In genomic region chr1:162847839-162848453, GRCh38 we compare ENCODE assay signal across 8 cellular contexts. TPM values are rescaled to one million over a fixed set of nuclear protein-coding genes. Genes with fewer than 3 reads are reported as not detected.
DNase-seq lines count a peak whose midpoint lies in the region; ATAC-seq and TF ChIP-seq lines count a peak whose summit lies in the region.

No MANE protein-coding gene starts in this region.

- no peaks in the 10 kb centered on the region for H3K4me1 ChIP-seq in suprapubic skin

- H3K27ac ChIP-seq in suprapubic skin = no peak overlapping the region

- TF ChIP-seq CTCF in suprapubic skin (IDR thresholded peaks at IDR 0.05) = peak; percentile 81 to 86

- no peak for TF ChIP-seq POLR2A in suprapubic skin (IDR thresholded peaks at IDR 0.05)

- no peaks in the 10 kb centered on the region for H3K9me3 Mint-ChIP-seq in activated T-cell treated with anti-CD3 and anti-CD28 coated beads, Interleukin-2, amount 50 U/mL, for 4 hours

- peaks cover 3% of the 10 kb centered on the region for H3K27me3 ChIP-seq in suprapubic skin

- DNase-seq in activated CD4-positive, CD25-positive, alpha-beta regulatory T cell (lab: John Stamatoyannopoulos, UW) = peak; percentile 62 to 86 (median 76)
- peak; percentile 27 for DNase-seq in HuH-7.5 (ENCODE audit: low spot score)
- DNase-seq in activated T-cell treated with anti-CD3 and anti-CD28 coated beads, Interleukin-2, amount 50 U/mL, for 4 hours = peak; percentile 81
- peak; percentile 71 for DNase-seq in fibroblast of the conjunctiva (ENCODE audit: low read depth)
- peak in 45 of 56 donors; percentile 1 to 92 (median 38) for DNase-seq in nucleus accumbens (lab: John Stamatoyannopoulos, UW)
- DNase-seq in suprapubic skin (ENCODE audit: low spot score in 2 of 2) = peak; percentile 87

- no peaks in the 10 kb centered on the region for H3K36me3 Mint-ChIP-seq in activated T-cell treated with anti-CD3 and anti-CD28 coated beads, Interleukin-2, amount 50 U/mL, for 4 hours (ENCODE audit: insufficient read depth)

- H3K36me3 ChIP-seq in suprapubic skin = no peaks in the 10 kb centered on the region

- no peaks in the 10 kb centered on the region for H3K4me1 Mint-ChIP-seq in activated T-cell treated with anti-CD3 and anti-CD28 coated beads, Interleukin-2, amount 50 U/mL, for 4 hours (ENCODE audit: low read depth)

- no peak for ATAC-seq in activated CD4-positive, CD25-positive, alpha-beta regulatory T cell treated with anti-CD3 and anti-CD28 coated beads, Interleukin-2, amount 50 U/mL, for 24 hours
- no peak for ATAC-seq in activated T-cell treated with anti-CD3 and anti-CD28 coated beads, Interleukin-2, amount 50 U/mL, for 4 hours

- 7% methylated on average over 3 of the region's 3 CpGs for WGBS in suprapubic skin

- H3K9me3 ChIP-seq in suprapubic skin = no peaks in the 10 kb centered on the region

- H3K4me3 ChIP-seq in suprapubic skin = no peak overlapping the region

- peaks cover 10% of the 10 kb centered on the region for H3K27me3 Mint-ChIP-seq in activated T-cell treated with anti-CD3 and anti-CD28 coated beads, Interleukin-2, amount 50 U/mL, for 4 hours (ENCODE audit: low read depth)

- H3K4me3 Mint-ChIP-seq in activated T-cell treated with anti-CD3 and anti-CD28 coated beads, Interleukin-2, amount 50 U/mL, for 4 hours = no peak overlapping the region

- no peak for TF ChIP-seq EP300 in suprapubic skin (IDR thresholded peaks at IDR 0.05)

TF ChIP-seq in PFSK-1, 5 proteins besides CTCF, POLR2A, EP300 and RAD21:
- TF ChIP-seq TAF1 (IDR thresholded peaks at IDR 0.05; ENCODE audit: borderline replicate concordance, insufficient read depth, low read length) (peak; percentile 19; the same call in 1 of the 2 replicates), REST (IDR thresholded peaks at IDR 0.05; ENCODE audit: insufficient read depth in 1 of 2, low read depth in 2 of 2, low read length in 2 of 2) (no peak), POLR2AphosphoS5 (IDR thresholded peaks at IDR 0.05; ENCODE audit: low read depth, low read length) (no peak), SIN3A (IDR thresholded peaks at IDR 0.05; ENCODE audit: borderline replicate concordance, insufficient read depth, low read length) (no peak)

RNA-seq across cellular contexts. Expression of gene CCDC190, which starts 13.0 kb away (rescaled TPM):
- not detected for polyA plus RNA-seq in PFSK-1 (2012; ENCODE audit: insufficient read length, low read depth)
- total RNA-seq in activated T-cell treated with anti-CD3 and anti-CD28 coated beads, Interleukin-2, amount 50 U/mL, for 4 hours = not detected
- not detected for total RNA-seq in suprapubic skin

RNA-seq across cellular contexts. Expression of gene HSD17B7, which starts 57.4 kb away (rescaled TPM):
- polyA plus RNA-seq in PFSK-1 (2012; ENCODE audit: insufficient read length, low read depth) = 7.3 TPM
- 10 to 100 TPM in 2 of 3 donors, 1 to 10 TPM in 1; 10.0 to 18.0 (median 10.8) TPM for total RNA-seq in activated T-cell treated with anti-CD3 and anti-CD28 coated beads, Interleukin-2, amount 50 U/mL, for 4 hours
- 10 to 100 TPM; 18.4 to 43.0 (median 20.3) TPM for total RNA-seq in suprapubic skin

Comparison
In these comparisons a context has a peak if more than half of its experiments do, and no peak if none do; other contexts are left out.
1. DNase-seq: peak in every context shown above with its lines; median percentile 87 in suprapubic skin; 81 in activated T-cell treated with anti-CD3 and anti-CD28 coated beads, Interleukin-2, amount 50 U/mL, for 4 hours; 76 in activated CD4-positive, CD25-positive, alpha-beta regulatory T cell; 71 in fibroblast of the conjunctiva; 38 in nucleus accumbens; 27 in HuH-7.5.